ENCODE assay signal across 20 cellular contexts in the genomic region with DNA sequence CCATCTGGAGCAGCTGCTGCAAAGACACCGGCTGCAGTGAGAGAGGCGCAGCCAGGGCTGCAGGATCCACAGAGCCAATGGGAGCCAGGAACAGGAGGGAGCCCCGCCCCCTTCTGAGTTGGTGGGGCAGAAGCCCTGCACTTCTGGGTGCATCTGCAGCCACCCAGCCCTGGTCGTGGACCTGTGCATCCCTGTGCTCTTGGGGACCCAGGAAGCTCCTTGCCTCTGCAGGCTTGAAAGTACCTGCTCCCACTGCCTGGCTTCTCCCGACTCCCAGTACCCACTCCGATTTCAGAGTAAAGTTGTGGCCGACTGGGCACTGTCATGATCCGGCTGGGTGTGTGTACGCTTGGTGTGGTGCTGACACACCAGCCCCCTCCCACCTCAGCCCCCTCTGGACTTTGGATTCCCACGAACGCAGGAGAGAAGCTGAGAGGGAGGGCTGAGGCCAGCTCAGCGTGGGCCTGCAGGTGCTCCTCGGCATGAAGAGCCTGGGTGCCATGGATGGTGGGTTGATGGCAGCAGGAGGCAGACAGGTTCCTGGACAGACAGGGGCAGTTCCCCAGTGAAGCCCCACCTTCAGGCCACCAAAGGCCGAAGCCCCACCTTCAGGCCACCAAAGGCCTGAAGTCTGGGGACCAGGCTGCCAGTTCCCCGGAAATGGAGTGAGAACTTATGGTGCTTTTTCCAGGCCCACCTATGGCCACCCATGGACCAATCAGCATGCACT. TPM values are rescaled to one million over a fixed set of nuclear protein-coding genes. Genes with fewer than 3 reads are reported as not detected.
A peak's percentile ranks its signal among the peaks of the same experiment; 100 is the strongest.
DNase-seq lines count a peak whose midpoint lies in the region; ATAC-seq and TF ChIP-seq lines count a peak whose summit lies in the region.
"Had no signal": no experiment of that assay in that cellular context is flagged by ENCODE, and none has a peak within 500 bp of the region (broad histone marks: within the 10 kb centered on the region; RNA-seq: fewer than 3 reads in every experiment).

No MANE protein-coding gene starts in this region.

- no peaks in the 10 kb centered on the region for H3K4me1 ChIP-seq in aorta (ENCODE audit: control insufficient read depth in 1 of 2, insufficient read depth in 2 of 2, low read length in 2 of 2)
- no peaks in the 10 kb centered on the region for H3K4me1 ChIP-seq in HAP-1
- H3K4me1 ChIP-seq in ovary (ENCODE audit: insufficient read depth) = no peaks in the 10 kb centered on the region

- no peaks in the 10 kb centered on the region for H3K27me3 Mint-ChIP-seq in chondrocyte (ENCODE audit: low read depth)
- H3K27me3 Mint-ChIP-seq in nephron progenitor cell (ENCODE audit: low read depth, poor library complexity) = peaks cover 6% of the 10 kb centered on the region

- no peak overlapping the region for H3K4me3 ChIP-seq in aorta (ENCODE audit: low read length in 2 of 2)
- no peak overlapping the region for H3K4me3 ChIP-seq in HAP-1
- H3K4me3 ChIP-seq in ovary = no peak overlapping the region
- H3K4me3 ChIP-seq: PC-9 had no signal

- no peak for TF ChIP-seq POLR2A in ovary (IDR thresholded peaks at IDR 0.05)

- H3K27me3 ChIP-seq in aorta (ENCODE audit: control insufficient read depth in 1 of 2, insufficient read depth in 2 of 2, low read length in 1 of 2) (no peaks in the 10 kb centered on the region), HAP-1 (ENCODE audit: low read depth) (no peaks in the 10 kb centered on the region), ovary (no peaks in the 10 kb centered on the region)

- no peak for TF ChIP-seq CTCF in chondrocyte (IDR thresholded peaks at IDR 0.05)
- TF ChIP-seq CTCF in nephron progenitor cell (IDR thresholded peaks at IDR 0.05) = no peak
- no peak for TF ChIP-seq CTCF in ovary (IDR thresholded peaks at IDR 0.05)

- H3K27ac ChIP-seq in aorta (ENCODE audit: low read depth in 1 of 2, low read length in 2 of 2) (no peak overlapping the region), ovary (no peak overlapping the region)
- H3K27ac ChIP-seq: 22Rv1, PC-9, RWPE1 had no signal

- H3K9me3 ChIP-seq in aorta (ENCODE audit: control insufficient read depth, low read length) (no peaks in the 10 kb centered on the region), HAP-1 (no peaks in the 10 kb centered on the region), ovary (no peaks in the 10 kb centered on the region)

- no peak for TF ChIP-seq EP300 in ovary (IDR thresholded peaks at IDR 0.05)

- in situ Hi-C loops in HAP-1 (cut with MboI; ENCODE audit: low sequenced_read_pairs) = no loop called here

- DNase-seq in NCI-H146 (lab: John Stamatoyannopoulos, UW) (peak; percentile 43), NCI-H146 treated with DMSO at 0.1 percent for 48 hours (lab: John Stamatoyannopoulos, UW; ENCODE audit: unreplicated experiment) (no peak), chondrocyte (ENCODE audit: low spot score) (peak; percentile 72), nephron progenitor cell (peak; percentile 5), aorta (no peak), HAP-1 (ENCODE audit: low spot score in 2 of 2) (no peak), ovary (no peak)
- DNase-seq: GDM1, HCEC 1CT, KBM-7, NCI-H1105 treated with DMSO at 0.1 percent for 48 hours, NCI-H187 treated with DMSO at 0.1 percent for 48 hours, NCI-H226, NCI-H524 treated with DMSO at 0.1 percent for 48 hours, PC-9, SW 1271 had no signal

- H3K4me1 Mint-ChIP-seq in chondrocyte (ENCODE audit: low read depth) = no peaks in the 10 kb centered on the region
- H3K4me1 Mint-ChIP-seq in nephron progenitor cell = no peaks in the 10 kb centered on the region

- 86 to 91% methylated on average over 15 of the region's 15 CpGs for WGBS in aorta, 2 donors
- 80 to 84% (median 83%) methylated on average over 14 to 15 of the region's 15 CpGs for WGBS in ovary, 3 donors

- ATAC-seq in aorta (ENCODE audit: low FRiP score) (peak; percentile 15), GM21447 (IDR thresholded peaks at IDR 0.05; ENCODE audit: unreplicated experiment) (no peak)

- no peaks in the 10 kb centered on the region for H3K36me3 ChIP-seq in aorta (ENCODE audit: control insufficient read depth in 1 of 2, insufficient read depth in 2 of 2, low read length in 1 of 2)
- no peaks in the 10 kb centered on the region for H3K36me3 ChIP-seq in HAP-1 (replicated peaks)
- no peaks in the 10 kb centered on the region for H3K36me3 ChIP-seq in ovary

- H3K9me3 Mint-ChIP-seq in chondrocyte (ENCODE audit: low read depth) (no peaks in the 10 kb centered on the region), nephron progenitor cell (no peaks in the 10 kb centered on the region)

- no peaks in the 10 kb centered on the region for H3K36me3 Mint-ChIP-seq in chondrocyte (ENCODE audit: low read depth)
- H3K36me3 Mint-ChIP-seq in nephron progenitor cell (ENCODE audit: low read depth) = no peaks in the 10 kb centered on the region

- H3K4me3 Mint-ChIP-seq in chondrocyte (ENCODE audit: unreplicated experiment) (no peak overlapping the region), nephron progenitor cell (no peak overlapping the region)

- intact Hi-C loops in aorta (cut with DNase I) = no loop called here
- intact Hi-C loops in ovary (cut with DNase I) = no loop called here

- H3K27ac Mint-ChIP-seq in chondrocyte (ENCODE audit: unreplicated experiment) (no peak overlapping the region), nephron progenitor cell (no peak overlapping the region)

RNA-seq across cellular contexts. Expression of a gene that starts 34.9 kb away (rescaled TPM):
- not detected in 3 replicates for total RNA-seq in chondrocyte
- total RNA-seq in aorta = 1 to 10 TPM in 1 of 2 donors, under 1 TPM in 1; 0.52 to 2.7 TPM
- polyA plus RNA-seq in aorta = not detected
- 1 to 10 TPM in 3 of 7 donors, under 1 TPM in 2, not detected in 2; 0.38 to 2.2 (median 1.1) TPM for total RNA-seq in ovary
- under 1 TPM; 0.01 to 0.10 TPM for polyA plus RNA-seq in ovary
- total RNA-seq: SK-MEL-5 had no signal

Comparison
In these comparisons a context has a peak if more than half of its experiments do, and no peak if none do; other contexts are left out.
1. DNase-seq: peak in NCI-H146 (single experiment), chondrocyte (single experiment) and nephron progenitor cell (single experiment); none in NCI-H146 treated with DMSO at 0.1 percent for 48 hours (single experiment), aorta (0 of 2), HAP-1 (0 of 2) and ovary (0 of 5).